8 cellular contexts compared by ENCODE assay signal in the genomic region with DNA sequence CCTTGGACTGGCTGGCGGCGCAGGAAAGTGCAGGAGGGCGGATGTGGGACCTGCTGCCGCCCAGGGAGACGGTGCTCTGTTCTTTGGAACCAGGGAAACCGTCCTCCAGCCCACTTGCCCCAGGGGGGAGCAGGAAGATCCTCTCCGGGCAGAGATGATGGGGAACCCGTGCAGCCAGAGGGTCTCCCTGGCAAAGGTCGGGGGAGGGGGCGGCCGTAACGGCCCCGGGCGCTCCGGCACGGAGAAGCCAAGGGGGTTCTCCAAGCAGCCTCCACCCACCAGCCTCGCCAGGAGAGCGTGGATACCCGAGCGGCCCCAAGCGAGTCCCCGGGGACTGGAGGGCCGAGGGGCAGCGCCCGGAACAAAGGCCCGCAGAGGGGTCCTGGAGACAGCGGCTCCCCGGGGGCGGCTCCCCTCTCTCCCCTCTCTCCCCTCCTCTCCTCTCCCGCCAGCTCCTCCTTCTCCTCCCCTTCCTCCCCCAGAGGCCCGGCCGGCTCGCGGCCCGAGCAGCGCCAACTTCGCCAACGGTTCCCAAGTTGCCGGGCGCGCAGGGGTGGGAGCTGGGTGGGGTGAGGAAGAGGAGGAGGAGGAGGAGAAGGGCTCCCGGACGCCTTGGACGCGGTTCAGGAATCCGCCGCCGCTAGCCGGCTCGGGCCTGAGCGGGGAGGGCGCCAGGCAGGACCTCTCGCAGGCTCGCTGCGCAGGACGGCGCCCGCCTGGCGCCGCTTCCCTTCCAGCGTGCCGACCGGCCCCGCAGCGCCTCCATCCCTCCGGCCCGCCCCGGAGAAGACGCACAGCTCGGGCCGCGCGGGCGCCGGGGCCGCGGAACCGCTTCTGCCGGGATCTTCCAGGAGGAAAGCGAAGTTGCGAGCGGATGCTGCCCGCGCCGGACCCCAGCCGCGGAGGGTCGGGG. TPM values are rescaled to one million over a fixed set of nuclear protein-coding genes. Genes with fewer than 3 reads are reported as not detected.
DNase-seq lines count a peak whose midpoint lies in the region; ATAC-seq and TF ChIP-seq lines count a peak whose summit lies in the region.

A gene with protein sequence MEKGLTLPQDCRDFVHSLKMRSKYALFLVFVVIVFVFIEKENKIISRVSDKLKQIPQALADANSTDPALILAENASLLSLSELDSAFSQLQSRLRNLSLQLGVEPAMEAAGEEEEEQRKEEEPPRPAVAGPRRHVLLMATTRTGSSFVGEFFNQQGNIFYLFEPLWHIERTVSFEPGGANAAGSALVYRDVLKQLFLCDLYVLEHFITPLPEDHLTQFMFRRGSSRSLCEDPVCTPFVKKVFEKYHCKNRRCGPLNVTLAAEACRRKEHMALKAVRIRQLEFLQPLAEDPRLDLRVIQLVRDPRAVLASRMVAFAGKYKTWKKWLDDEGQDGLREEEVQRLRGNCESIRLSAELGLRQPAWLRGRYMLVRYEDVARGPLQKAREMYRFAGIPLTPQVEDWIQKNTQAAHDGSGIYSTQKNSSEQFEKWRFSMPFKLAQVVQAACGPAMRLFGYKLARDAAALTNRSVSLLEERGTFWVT (plus strand): TSS at position 640 of the 913 bp plus-strand sequence. CDS start 41,448 bp downstream, outside the sequence.

- H3K27ac ChIP-seq in AG04450 (ENCODE audit: low read depth, low read length), result peak within 1 kb of the TSS; percentile 21
- H3K27ac ChIP-seq in naive thymus-derived CD4-positive, alpha-beta T cell (ENCODE audit: low read depth, low read length), result no peak within 1 kb of the TSS

- peak; percentile 51 for ATAC-seq in GM19023 (IDR thresholded peaks at IDR 0.05; ENCODE audit: unreplicated experiment)
- no peak for ATAC-seq in naive thymus-derived CD4-positive, alpha-beta T cell
- no peak for ATAC-seq in HG03469 (IDR thresholded peaks at IDR 0.05; ENCODE audit: unreplicated experiment)

- DNase-seq in AG04450 (ENCODE audit: low read depth, low spot score) (no peak), fibroblast of pulmonary artery (ENCODE audit: low read depth) (peak; percentile 67), NOMO-1 treated with DMSO at 0.1 percent for 48 hours (lab: John Stamatoyannopoulos, UW; ENCODE audit: unreplicated experiment) (no peak), NCI-H1092 treated with DMSO at 0.1 percent for 48 hours (lab: John Stamatoyannopoulos, UW) (no peak)
- no peak for DNase-seq in activated CD4-positive, alpha-beta memory T cell treated with anti-CD3 and anti-CD28 coated beads for 36 hours
- DNase-seq in naive thymus-derived CD4-positive, alpha-beta T cell, result peak in 3 of 9 donors; percentile 2 to 33 (median 5)

- peak within 1 kb of the TSS; percentile 90 for H3K4me3 ChIP-seq in AG04450 (ENCODE audit: low read depth, low read length)
- peak within 1 kb of the TSS; percentile 80 for H3K4me3 ChIP-seq in fibroblast of pulmonary artery (replicated peaks; ENCODE audit: low read depth, low read length)
- peak within 1 kb of the TSS; percentile 43 for H3K4me3 ChIP-seq in naive thymus-derived CD4-positive, alpha-beta T cell (ENCODE audit: low read length)

- peaks cover 9% of the 10 kb centered on the region for H3K4me1 Mint-ChIP-seq in activated CD4-positive, alpha-beta memory T cell treated with anti-CD3 and anti-CD28 coated beads for 36 hours (ENCODE audit: low read depth)
- peaks cover 7 to 15% (median 8%) of the 10 kb centered on the region in 7 donors for H3K4me1 Mint-ChIP-seq in naive thymus-derived CD4-positive, alpha-beta T cell

- H3K9me3 Mint-ChIP-seq in activated CD4-positive, alpha-beta memory T cell treated with anti-CD3 and anti-CD28 coated beads for 36 hours, result no peaks in the 10 kb centered on the region
- no peaks in the 10 kb centered on the region for H3K9me3 Mint-ChIP-seq in naive thymus-derived CD4-positive, alpha-beta T cell

- H3K27me3 Mint-ChIP-seq in activated CD4-positive, alpha-beta memory T cell treated with anti-CD3 and anti-CD28 coated beads for 36 hours, result peaks cover 54% of the 10 kb centered on the region
- H3K27me3 Mint-ChIP-seq in naive thymus-derived CD4-positive, alpha-beta T cell, result peaks cover 32 to 71% (median 39%) of the 10 kb centered on the region in 5 donors

- peak within 1 kb of the TSS; percentile 66 for H3K4me3 Mint-ChIP-seq in activated CD4-positive, alpha-beta memory T cell treated with anti-CD3 and anti-CD28 coated beads for 36 hours
- H3K4me3 Mint-ChIP-seq in naive thymus-derived CD4-positive, alpha-beta T cell, result peak within 1 kb of the TSS; percentile 75 to 89 (median 82)

- H3K36me3 ChIP-seq in naive thymus-derived CD4-positive, alpha-beta T cell (ENCODE audit: control insufficient read depth in 2 of 3, insufficient read depth in 3 of 3, low read length in 3 of 3), result no peaks in the 10 kb centered on the region

- TF ChIP-seq CTCF in AG04450 (IDR thresholded peaks at IDR 0.05; ENCODE audit: low read depth, low read length) (no peak), fibroblast of pulmonary artery (IDR thresholded peaks at IDR 0.05; ENCODE audit: low read length, missing control alignments) (no peak)

- POLR2A ChIA-PET in AG04450 (lab: Yijun Ruan, JAX), result interaction anchor here (0.5 to 1.2 kb wide), 7 partner anchors 10 to 374 kb away, joined by 3 to 5 read pairs (median 3); a partner anchor contains a TSS
- POLR2A ChIA-PET in activated CD4-positive, alpha-beta memory T cell treated with anti-CD3 and anti-CD28 coated beads for 36 hours (lab: Charles Lee), result no interaction called here
- POLR2A ChIA-PET in naive thymus-derived CD4-positive, alpha-beta T cell (lab: Charles Lee), result interaction anchor here (0.6 kb wide), 1 partner anchor 647 kb away, joined by 3 read pairs; no protein-coding TSS in a partner anchor

- H3K36me3 Mint-ChIP-seq in activated CD4-positive, alpha-beta memory T cell treated with anti-CD3 and anti-CD28 coated beads for 36 hours, result no peaks in the 10 kb centered on the region
- no peaks in the 10 kb centered on the region for H3K36me3 Mint-ChIP-seq in naive thymus-derived CD4-positive, alpha-beta T cell

- CTCF ChIA-PET in AG04450 (lab: Charles Lee), result interaction anchor here (1.2 kb wide), 1 partner anchor 85 kb away, joined by 6 read pairs; no protein-coding TSS in a partner anchor
- CTCF ChIA-PET in activated CD4-positive, alpha-beta memory T cell treated with anti-CD3 and anti-CD28 coated beads for 36 hours (lab: Charles Lee), result interaction anchor here (1.0 to 1.9 kb wide), 3 partner anchors 14 to 85 kb away, joined by 3 to 9 read pairs (median 3); no protein-coding TSS in a partner anchor
- CTCF ChIA-PET in naive thymus-derived CD4-positive, alpha-beta T cell (lab: Charles Lee), result interaction anchor here (1.2 kb wide), 1 partner anchor 67 kb away, joined by 8 read pairs; no protein-coding TSS in a partner anchor

- H3K9me3 ChIP-seq in AG04450 (ENCODE audit: control insufficient read depth, insufficient read depth, low read length), result no peaks in the 10 kb centered on the region; the same call in 1 of the 2 replicates
- H3K9me3 ChIP-seq in naive thymus-derived CD4-positive, alpha-beta T cell (ENCODE audit: control insufficient read depth in 2 of 3, low read length in 3 of 3), result no peaks in the 10 kb centered on the region

- H3K27me3 ChIP-seq in AG04450 (ENCODE audit: control insufficient read depth, insufficient read depth, low read length), result no peaks in the 10 kb centered on the region
- peaks cover 0 to 4% of the 10 kb centered on the region in 2 donors for H3K27me3 ChIP-seq in naive thymus-derived CD4-positive, alpha-beta T cell (ENCODE audit: control insufficient read depth in 2 of 2, insufficient read depth in 2 of 2, low read length in 2 of 2)

- H3K27ac Mint-ChIP-seq in activated CD4-positive, alpha-beta memory T cell treated with anti-CD3 and anti-CD28 coated beads for 36 hours, result no peak within 1 kb of the TSS
- peak within 1 kb of the TSS in 3 of 9 donors; percentile 11 to 36 (median 13) for H3K27ac Mint-ChIP-seq in naive thymus-derived CD4-positive, alpha-beta T cell

- peaks cover 0 to 8% of the 10 kb centered on the region in 2 donors for H3K4me1 ChIP-seq in naive thymus-derived CD4-positive, alpha-beta T cell (ENCODE audit: control insufficient read depth in 2 of 2, insufficient read depth in 2 of 2, low read length in 2 of 2)

- intact Hi-C loops in activated CD4-positive, alpha-beta memory T cell treated with anti-CD3 and anti-CD28 coated beads for 36 hours (cut with micrococcal nuclease), result loop anchor here (10.0 kb wide), 1 partner anchor 371 kb away; no protein-coding TSS in a partner anchor
- intact Hi-C loops in naive thymus-derived CD4-positive, alpha-beta T cell (cut with micrococcal nuclease), result loop anchor here in 1 of 2 donors (1.0 kb wide), 1 partner anchor 68 kb away; no protein-coding TSS in a partner anchor

RNA-seq across cellular contexts. Expression of the gene that starts here (rescaled TPM):
- polyA plus RNA-seq in AG04450 (2011; rRNA removed), result 4.6 and 5.0 TPM in 2 replicates
- polyA minus RNA-seq in AG04450 (2011; rRNA and poly(A)+ RNA removed), result 8.5 and 8.9 TPM in 2 replicates
- total RNA-seq in activated CD4-positive, alpha-beta memory T cell treated with anti-CD3 and anti-CD28 coated beads for 36 hours, result under 1 TPM; 0.19 to 0.31 TPM
- total RNA-seq in naive thymus-derived CD4-positive, alpha-beta T cell, result under 1 TPM in 1 of 5 experiments, not detected in 4; 0.05 TPM
- polyA plus RNA-seq in naive thymus-derived CD4-positive, alpha-beta T cell, result not detected
